In the genomic region with DNA sequence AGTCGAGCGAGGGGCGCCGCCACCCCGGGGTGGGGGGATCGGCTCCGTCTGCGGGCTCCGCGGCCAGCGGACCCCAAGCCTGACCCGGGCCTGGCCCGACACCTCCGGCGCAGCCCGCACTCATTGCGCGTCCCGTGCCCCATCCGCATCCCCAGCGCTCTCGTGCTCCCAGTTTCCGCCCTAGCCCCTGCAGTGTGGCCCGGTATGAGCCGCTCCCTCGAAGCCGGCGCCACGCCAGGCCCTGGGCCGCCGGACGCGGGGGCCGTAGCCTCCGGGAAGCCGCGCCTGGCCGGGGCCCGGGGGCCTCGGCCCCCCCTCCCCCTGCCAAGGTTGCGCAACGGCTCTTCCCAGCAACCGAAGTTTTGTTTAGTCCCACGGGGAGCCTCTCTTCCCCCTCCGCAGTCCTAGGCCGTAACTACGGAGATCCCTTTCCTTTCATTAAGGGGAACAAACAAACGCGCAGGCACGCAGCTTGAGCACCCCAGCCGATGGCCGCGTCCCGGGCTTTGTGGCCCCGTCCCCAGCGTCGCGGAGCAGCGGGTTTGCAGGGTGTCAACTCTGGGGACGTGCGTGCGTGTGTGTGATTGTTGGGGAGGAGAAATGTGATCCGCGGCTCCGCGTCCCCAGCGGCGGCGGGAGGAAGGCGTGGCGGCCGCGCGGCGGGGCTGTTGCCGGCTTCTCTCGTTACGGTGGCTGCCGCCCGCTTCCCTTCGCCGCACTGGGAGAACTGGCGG, we compare ENCODE assay signal across 1 cellular context.
A peak's percentile ranks its signal among the peaks of the same experiment; 100 is the strongest.
TF ChIP-seq lines count a peak whose summit lies in the region.

No MANE protein-coding gene starts in this region.

TF ChIP-seq in HepG2, 621 proteins besides CTCF, POLR2A, EP300 and RAD21 (continued from another document and continues in another):
- TF ChIP-seq, protein P1, sequence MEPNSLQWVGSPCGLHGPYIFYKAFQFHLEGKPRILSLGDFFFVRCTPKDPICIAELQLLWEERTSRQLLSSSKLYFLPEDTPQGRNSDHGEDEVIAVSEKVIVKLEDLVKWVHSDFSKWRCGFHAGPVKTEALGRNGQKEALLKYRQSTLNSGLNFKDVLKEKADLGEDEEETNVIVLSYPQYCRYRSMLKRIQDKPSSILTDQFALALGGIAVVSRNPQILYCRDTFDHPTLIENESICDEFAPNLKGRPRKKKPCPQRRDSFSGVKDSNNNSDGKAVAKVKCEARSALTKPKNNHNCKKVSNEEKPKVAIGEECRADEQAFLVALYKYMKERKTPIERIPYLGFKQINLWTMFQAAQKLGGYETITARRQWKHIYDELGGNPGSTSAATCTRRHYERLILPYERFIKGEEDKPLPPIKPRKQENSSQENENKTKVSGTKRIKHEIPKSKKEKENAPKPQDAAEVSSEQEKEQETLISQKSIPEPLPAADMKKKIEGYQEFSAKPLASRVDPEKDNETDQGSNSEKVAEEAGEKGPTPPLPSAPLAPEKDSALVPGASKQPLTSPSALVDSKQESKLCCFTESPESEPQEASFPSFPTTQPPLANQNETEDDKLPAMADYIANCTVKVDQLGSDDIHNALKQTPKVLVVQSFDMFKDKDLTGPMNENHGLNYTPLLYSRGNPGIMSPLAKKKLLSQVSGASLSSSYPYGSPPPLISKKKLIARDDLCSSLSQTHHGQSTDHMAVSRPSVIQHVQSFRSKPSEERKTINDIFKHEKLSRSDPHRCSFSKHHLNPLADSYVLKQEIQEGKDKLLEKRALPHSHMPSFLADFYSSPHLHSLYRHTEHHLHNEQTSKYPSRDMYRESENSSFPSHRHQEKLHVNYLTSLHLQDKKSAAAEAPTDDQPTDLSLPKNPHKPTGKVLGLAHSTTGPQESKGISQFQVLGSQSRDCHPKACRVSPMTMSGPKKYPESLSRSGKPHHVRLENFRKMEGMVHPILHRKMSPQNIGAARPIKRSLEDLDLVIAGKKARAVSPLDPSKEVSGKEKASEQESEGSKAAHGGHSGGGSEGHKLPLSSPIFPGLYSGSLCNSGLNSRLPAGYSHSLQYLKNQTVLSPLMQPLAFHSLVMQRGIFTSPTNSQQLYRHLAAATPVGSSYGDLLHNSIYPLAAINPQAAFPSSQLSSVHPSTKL (CRISPR knock-in tag; IDR thresholded peaks at IDR 0.05): 0 out of 2 replicates have a peak, but pooled peaks have one; percentile 44
- TF ChIP-seq, protein P2, sequence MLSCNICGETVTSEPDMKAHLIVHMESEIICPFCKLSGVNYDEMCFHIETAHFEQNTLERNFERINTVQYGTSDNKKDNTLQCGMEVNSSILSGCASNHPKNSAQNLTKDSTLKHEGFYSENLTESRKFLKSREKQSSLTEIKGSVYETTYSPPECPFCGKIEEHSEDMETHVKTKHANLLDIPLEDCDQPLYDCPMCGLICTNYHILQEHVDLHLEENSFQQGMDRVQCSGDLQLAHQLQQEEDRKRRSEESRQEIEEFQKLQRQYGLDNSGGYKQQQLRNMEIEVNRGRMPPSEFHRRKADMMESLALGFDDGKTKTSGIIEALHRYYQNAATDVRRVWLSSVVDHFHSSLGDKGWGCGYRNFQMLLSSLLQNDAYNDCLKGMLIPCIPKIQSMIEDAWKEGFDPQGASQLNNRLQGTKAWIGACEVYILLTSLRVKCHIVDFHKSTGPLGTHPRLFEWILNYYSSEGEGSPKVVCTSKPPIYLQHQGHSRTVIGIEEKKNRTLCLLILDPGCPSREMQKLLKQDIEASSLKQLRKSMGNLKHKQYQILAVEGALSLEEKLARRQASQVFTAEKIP (CRISPR knock-in tag; IDR thresholded peaks at IDR 0.05; ENCODE audit: borderline replicate concordance): no peak
- TF ChIP-seq ZSCAN25 (CRISPR knock-in tag; IDR thresholded peaks at IDR 0.05) (peak; percentile 39; the same call in 1 of the 2 replicates), ZNF773 (CRISPR knock-in tag; IDR thresholded peaks at IDR 0.05; ENCODE audit: borderline replicate concordance) (0 out of 2 replicates have a peak, but pooled peaks have one; percentile 61), MATR3 (CRISPR knock-in tag; IDR thresholded peaks at IDR 0.05) (no peak), ZNF263 (CRISPR knock-in tag; IDR thresholded peaks at IDR 0.05) (no peak), GABPB1 (CRISPR knock-in tag; IDR thresholded peaks at IDR 0.05) (peak; percentile 57), HDAC6 (IDR thresholded peaks at IDR 0.05; ENCODE audit: low read depth, low read length) (no peak), ZFY (CRISPR knock-in tag; IDR thresholded peaks at IDR 0.05) (peak; percentile 92), TAF1 (CRISPR knock-in tag; IDR thresholded peaks at IDR 0.05) (peak; percentile 35), ZMAT3 (CRISPR knock-in tag; conservative IDR thresholded peaks at IDR 0.05) (peak; percentile 60; the same call in 1 of the 2 replicates), TCF7 (IDR thresholded peaks at IDR 0.05; ENCODE audit: low read depth) (no peak), ZNF33B (CRISPR knock-in tag; IDR thresholded peaks at IDR 0.05) (no peak), ZNF83 (CRISPR knock-in tag; IDR thresholded peaks at IDR 0.05; ENCODE audit: borderline replicate concordance) (no peak), NFE2L1 (CRISPR knock-in tag; IDR thresholded peaks at IDR 0.05; ENCODE audit: borderline replicate concordance) (no peak), CEBPG (CRISPR knock-in tag; IDR thresholded peaks at IDR 0.05) (peak; percentile 87), ZBTB42 (CRISPR knock-in tag; IDR thresholded peaks at IDR 0.05) (no peak; the same call in 1 of the 2 replicates), SOX13 (IDR thresholded peaks at IDR 0.05) (no peak), SOX13 (CRISPR knock-in tag; conservative IDR thresholded peaks at IDR 0.05 in 1 of 2, IDR thresholded peaks at IDR 0.05 in 1 of 2) (peak in 1 of 2 experiments; percentile 20; a peak in 1 of 4 replicates), JDP2 (CRISPR knock-in tag; IDR thresholded peaks at IDR 0.05; ENCODE audit: borderline replicate concordance) (no peak), RARG (CRISPR knock-in tag; IDR thresholded peaks at IDR 0.05; ENCODE audit: low read depth) (no peak), SOX6 (IDR thresholded peaks at IDR 0.05) (no peak), SOX6 (CRISPR knock-in tag; IDR thresholded peaks at IDR 0.05) (no peak; the same call in none of the 2 replicates), ELF4 (CRISPR knock-in tag; IDR thresholded peaks at IDR 0.05; ENCODE audit: borderline replicate concordance) (no peak), STAT5B (CRISPR knock-in tag; IDR thresholded peaks at IDR 0.05) (no peak), ZNF331 (CRISPR knock-in tag; IDR thresholded peaks at IDR 0.05) (no peak), MAFG (CRISPR knock-in tag; IDR thresholded peaks at IDR 0.05) (no peak), TMF1 (CRISPR knock-in tag; IDR thresholded peaks at IDR 0.05; ENCODE audit: low read depth) (no peak), HES4 (CRISPR knock-in tag; IDR thresholded peaks at IDR 0.05; ENCODE audit: borderline replicate concordance) (0 out of 2 replicates have a peak, but pooled peaks have one; percentile 12), TGIF2 (CRISPR knock-in tag; IDR thresholded peaks at IDR 0.05) (peak; percentile 61), SNAI1 (CRISPR knock-in tag; IDR thresholded peaks at IDR 0.05; ENCODE audit: borderline replicate concordance) (peak; percentile 79; the same call in 1 of the 2 replicates), ZNF44 (CRISPR knock-in tag; IDR thresholded peaks at IDR 0.05) (peak; percentile 32; the same call in 1 of the 2 replicates)
- TF ChIP-seq, protein P3, sequence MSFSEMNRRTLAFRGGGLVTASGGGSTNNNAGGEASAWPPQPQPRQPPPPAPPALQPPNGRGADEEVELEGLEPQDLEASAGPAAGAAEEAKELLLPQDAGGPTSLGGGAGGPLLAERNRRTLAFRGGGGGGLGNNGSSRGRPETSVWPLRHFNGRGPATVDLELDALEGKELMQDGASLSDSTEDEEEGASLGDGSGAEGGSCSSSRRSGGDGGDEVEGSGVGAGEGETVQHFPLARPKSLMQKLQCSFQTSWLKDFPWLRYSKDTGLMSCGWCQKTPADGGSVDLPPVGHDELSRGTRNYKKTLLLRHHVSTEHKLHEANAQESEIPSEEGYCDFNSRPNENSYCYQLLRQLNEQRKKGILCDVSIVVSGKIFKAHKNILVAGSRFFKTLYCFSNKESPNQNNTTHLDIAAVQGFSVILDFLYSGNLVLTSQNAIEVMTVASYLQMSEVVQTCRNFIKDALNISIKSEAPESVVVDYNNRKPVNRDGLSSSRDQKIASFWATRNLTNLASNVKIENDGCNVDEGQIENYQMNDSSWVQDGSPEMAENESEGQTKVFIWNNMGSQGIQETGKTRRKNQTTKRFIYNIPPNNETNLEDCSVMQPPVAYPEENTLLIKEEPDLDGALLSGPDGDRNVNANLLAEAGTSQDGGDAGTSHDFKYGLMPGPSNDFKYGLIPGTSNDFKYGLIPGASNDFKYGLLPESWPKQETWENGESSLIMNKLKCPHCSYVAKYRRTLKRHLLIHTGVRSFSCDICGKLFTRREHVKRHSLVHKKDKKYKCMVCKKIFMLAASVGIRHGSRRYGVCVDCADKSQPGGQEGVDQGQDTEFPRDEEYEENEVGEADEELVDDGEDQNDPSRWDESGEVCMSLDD (CRISPR knock-in tag; IDR thresholded peaks at IDR 0.05; ENCODE audit: borderline replicate concordance): 0 out of 2 replicates have a peak, but pooled peaks have one; percentile 14
- TF ChIP-seq, protein P4, sequence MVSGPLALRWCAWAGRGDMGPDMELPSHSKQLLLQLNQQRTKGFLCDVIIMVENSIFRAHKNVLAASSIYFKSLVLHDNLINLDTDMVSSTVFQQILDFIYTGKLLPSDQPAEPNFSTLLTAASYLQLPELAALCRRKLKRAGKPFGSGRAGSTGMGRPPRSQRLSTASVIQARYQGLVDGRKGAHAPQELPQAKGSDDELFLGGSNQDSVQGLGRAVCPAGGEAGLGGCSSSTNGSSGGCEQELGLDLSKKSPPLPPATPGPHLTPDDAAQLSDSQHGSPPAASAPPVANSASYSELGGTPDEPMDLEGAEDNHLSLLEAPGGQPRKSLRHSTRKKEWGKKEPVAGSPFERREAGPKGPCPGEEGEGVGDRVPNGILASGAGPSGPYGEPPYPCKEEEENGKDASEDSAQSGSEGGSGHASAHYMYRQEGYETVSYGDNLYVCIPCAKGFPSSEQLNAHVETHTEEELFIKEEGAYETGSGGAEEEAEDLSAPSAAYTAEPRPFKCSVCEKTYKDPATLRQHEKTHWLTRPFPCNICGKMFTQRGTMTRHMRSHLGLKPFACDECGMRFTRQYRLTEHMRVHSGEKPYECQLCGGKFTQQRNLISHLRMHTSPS (CRISPR knock-in tag; IDR thresholded peaks at IDR 0.05; ENCODE audit: low read depth): no peak; the same call in 1 of the 2 replicates
- TF ChIP-seq, protein P5, sequence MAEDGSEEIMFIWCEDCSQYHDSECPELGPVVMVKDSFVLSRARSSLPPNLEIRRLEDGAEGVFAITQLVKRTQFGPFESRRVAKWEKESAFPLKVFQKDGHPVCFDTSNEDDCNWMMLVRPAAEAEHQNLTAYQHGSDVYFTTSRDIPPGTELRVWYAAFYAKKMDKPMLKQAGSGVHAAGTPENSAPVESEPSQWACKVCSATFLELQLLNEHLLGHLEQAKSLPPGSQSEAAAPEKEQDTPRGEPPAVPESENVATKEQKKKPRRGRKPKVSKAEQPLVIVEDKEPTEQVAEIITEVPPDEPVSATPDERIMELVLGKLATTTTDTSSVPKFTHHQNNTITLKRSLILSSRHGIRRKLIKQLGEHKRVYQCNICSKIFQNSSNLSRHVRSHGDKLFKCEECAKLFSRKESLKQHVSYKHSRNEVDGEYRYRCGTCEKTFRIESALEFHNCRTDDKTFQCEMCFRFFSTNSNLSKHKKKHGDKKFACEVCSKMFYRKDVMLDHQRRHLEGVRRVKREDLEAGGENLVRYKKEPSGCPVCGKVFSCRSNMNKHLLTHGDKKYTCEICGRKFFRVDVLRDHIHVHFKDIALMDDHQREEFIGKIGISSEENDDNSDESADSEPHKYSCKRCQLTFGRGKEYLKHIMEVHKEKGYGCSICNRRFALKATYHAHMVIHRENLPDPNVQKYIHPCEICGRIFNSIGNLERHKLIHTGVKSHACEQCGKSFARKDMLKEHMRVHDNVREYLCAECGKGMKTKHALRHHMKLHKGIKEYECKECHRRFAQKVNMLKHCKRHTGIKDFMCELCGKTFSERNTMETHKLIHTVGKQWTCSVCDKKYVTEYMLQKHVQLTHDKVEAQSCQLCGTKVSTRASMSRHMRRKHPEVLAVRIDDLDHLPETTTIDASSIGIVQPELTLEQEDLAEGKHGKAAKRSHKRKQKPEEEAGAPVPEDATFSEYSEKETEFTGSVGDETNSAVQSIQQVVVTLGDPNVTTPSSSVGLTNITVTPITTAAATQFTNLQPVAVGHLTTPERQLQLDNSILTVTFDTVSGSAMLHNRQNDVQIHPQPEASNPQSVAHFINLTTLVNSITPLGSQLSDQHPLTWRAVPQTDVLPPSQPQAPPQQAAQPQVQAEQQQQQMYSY (CRISPR knock-in tag; IDR thresholded peaks at IDR 0.05): peak; percentile 40; the same call in 1 of the 2 replicates
- TF ChIP-seq, protein P6, sequence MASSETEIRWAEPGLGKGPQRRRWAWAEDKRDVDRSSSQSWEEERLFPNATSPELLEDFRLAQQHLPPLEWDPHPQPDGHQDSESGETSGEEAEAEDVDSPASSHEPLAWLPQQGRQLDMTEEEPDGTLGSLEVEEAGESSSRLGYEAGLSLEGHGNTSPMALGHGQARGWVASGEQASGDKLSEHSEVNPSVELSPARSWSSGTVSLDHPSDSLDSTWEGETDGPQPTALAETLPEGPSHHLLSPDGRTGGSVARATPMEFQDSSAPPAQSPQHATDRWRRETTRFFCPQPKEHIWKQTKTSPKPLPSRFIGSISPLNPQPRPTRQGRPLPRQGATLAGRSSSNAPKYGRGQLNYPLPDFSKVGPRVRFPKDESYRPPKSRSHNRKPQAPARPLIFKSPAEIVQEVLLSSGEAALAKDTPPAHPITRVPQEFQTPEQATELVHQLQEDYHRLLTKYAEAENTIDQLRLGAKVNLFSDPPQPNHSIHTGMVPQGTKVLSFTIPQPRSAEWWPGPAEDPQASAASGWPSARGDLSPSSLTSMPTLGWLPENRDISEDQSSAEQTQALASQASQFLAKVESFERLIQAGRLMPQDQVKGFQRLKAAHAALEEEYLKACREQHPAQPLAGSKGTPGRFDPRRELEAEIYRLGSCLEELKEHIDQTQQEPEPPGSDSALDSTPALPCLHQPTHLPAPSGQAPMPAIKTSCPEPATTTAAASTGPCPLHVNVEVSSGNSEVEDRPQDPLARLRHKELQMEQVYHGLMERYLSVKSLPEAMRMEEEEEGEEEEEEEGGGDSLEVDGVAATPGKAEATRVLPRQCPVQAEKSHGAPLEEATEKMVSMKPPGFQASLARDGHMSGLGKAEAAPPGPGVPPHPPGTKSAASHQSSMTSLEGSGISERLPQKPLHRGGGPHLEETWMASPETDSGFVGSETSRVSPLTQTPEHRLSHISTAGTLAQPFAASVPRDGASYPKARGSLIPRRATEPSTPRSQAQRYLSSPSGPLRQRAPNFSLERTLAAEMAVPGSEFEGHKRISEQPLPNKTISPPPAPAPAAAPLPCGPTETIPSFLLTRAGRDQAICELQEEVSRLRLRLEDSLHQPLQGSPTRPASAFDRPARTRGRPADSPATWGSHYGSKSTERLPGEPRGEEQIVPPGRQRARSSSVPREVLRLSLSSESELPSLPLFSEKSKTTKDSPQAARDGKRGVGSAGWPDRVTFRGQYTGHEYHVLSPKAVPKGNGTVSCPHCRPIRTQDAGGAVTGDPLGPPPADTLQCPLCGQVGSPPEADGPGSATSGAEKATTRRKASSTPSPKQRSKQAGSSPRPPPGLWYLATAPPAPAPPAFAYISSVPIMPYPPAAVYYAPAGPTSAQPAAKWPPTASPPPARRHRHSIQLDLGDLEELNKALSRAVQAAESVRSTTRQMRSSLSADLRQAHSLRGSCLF (CRISPR knock-in tag; IDR thresholded peaks at IDR 0.05; ENCODE audit: borderline replicate concordance): 0 out of 2 replicates have a peak, but pooled peaks have one; percentile 9
